ENCODE assay signal across 8 cellular contexts in the genomic region with DNA sequence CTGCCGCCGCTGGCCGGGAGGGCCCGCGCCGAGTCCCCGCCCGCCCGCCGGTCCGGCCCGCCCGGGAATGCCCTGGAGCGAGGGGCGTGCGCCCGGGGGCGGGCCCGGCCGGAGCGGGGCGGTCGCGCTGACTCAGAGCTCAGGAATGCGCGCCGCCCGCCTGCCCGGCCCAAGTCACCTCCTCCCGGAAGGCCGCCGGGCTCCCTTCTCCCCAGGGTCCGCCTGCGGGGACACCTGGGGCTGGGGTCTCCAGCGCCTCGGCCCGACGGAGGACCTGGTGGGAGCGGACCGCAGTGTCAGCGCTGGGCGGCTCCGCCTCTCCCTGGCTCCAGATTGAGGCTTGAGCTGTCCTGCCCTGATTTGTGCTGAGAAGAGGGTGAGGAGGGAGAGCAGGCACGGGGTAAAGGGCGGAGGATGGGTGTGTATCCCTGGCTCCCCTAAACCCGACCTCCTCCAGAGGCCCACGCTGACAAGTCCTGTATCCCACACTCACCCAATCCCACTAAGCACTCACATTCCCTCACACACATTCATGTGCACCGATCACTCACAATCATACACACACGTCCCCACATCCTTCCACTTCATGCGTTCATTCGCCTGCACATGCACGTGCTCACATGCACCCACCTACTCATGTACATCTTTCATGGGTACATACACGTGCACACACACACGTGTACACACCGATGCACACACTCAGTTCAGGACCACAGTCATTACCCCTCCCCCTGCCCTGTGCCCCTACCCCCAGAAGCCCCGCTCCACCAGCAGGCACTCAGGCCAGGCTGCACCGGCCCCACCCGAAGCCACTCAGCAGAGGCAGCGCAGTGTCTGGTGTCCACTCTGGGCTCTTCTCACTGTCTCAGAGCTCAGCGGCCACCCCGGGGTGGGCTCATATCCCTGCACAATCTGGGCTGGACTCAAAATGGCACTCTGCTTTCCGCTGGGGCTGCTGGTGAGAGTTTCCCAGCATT. TPM values are rescaled to one million over a fixed set of nuclear protein-coding genes. Genes with fewer than 3 reads are reported as not detected.
DNase-seq lines count a peak whose midpoint lies in the region; ATAC-seq and TF ChIP-seq lines count a peak whose summit lies in the region.

A gene with protein sequence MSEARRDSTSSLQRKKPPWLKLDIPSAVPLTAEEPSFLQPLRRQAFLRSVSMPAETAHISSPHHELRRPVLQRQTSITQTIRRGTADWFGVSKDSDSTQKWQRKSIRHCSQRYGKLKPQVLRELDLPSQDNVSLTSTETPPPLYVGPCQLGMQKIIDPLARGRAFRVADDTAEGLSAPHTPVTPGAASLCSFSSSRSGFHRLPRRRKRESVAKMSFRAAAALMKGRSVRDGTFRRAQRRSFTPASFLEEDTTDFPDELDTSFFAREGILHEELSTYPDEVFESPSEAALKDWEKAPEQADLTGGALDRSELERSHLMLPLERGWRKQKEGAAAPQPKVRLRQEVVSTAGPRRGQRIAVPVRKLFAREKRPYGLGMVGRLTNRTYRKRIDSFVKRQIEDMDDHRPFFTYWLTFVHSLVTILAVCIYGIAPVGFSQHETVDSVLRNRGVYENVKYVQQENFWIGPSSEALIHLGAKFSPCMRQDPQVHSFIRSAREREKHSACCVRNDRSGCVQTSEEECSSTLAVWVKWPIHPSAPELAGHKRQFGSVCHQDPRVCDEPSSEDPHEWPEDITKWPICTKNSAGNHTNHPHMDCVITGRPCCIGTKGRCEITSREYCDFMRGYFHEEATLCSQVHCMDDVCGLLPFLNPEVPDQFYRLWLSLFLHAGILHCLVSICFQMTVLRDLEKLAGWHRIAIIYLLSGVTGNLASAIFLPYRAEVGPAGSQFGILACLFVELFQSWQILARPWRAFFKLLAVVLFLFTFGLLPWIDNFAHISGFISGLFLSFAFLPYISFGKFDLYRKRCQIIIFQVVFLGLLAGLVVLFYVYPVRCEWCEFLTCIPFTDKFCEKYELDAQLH (minus strand): TSS at position 71 of the 977 bp plus-strand sequence. CDS start 7,616 bp downstream, outside the sequence.

- H3K36me3 ChIP-seq in MG63 (no peaks in the 10 kb centered on the region), skeletal muscle tissue (ENCODE audit: control insufficient read depth in 3 of 3, insufficient read depth in 3 of 3, low read length in 3 of 3) (no peaks in the 10 kb centered on the region)

- DNase-seq in Caki2 (ENCODE audit: low read depth): peak; percentile 56
- peak; percentile 70 for DNase-seq in MG63
- DNase-seq in MCF 10A (ENCODE audit: unreplicated experiment): peak; percentile 42
- peak; percentile 89 for DNase-seq in iPS-NIHi11 (ENCODE audit: low spot score)
- no peak for DNase-seq in OCI-M2 (lab: John Stamatoyannopoulos, UW; ENCODE audit: unreplicated experiment)

- H3K4me3 Mint-ChIP-seq in MCF 10A (ENCODE audit: unreplicated experiment): peak within 1 kb of the TSS; percentile 71

- intact Hi-C loops in MCF 10A (cut with micrococcal nuclease): no loop called here

- H3K9ac ChIP-seq in skeletal muscle tissue (ENCODE audit: low read depth in 1 of 3, low read length in 3 of 3): peak within 1 kb of the TSS; percentile 81 to 87 (median 85)

- ATAC-seq in GM18511 (IDR thresholded peaks at IDR 0.05; ENCODE audit: unreplicated experiment) (no peak), GM21825 (IDR thresholded peaks at IDR 0.05; ENCODE audit: unreplicated experiment) (no peak)

- POLR2A ChIA-PET in MCF 10A (lab: Yijun Ruan, JAX): interaction anchor here (0.6 to 2.4 kb wide), 7 partner anchors 10 to 352 kb away, joined by 3 to 10 read pairs (median 4); partner anchors contain the start of genes POLR3K and SNRNP25

- TF ChIP-seq CTCF in MCF 10A (IDR thresholded peaks at IDR 0.05; ENCODE audit: unreplicated experiment): no peak

- peak within 1 kb of the TSS; percentile 84 for H3K27ac ChIP-seq in skeletal muscle tissue (ENCODE audit: low read depth, low read length)

- H3K27me3 Mint-ChIP-seq in MCF 10A (ENCODE audit: insufficient read depth, unreplicated experiment): no peaks in the 10 kb centered on the region

- in situ Hi-C loops in Caki2 (cut with HindIII; ENCODE audit: low pct_unique_long_range_greater_than_20kb, low sequenced_read_pairs): no loop called here

- no peaks in the 10 kb centered on the region for H3K36me3 Mint-ChIP-seq in MCF 10A (ENCODE audit: insufficient read depth, unreplicated experiment)

- H3K27me3 ChIP-seq in MG63 (no peaks in the 10 kb centered on the region), skeletal muscle tissue (ENCODE audit: control insufficient read depth in 3 of 3, insufficient read depth in 3 of 3, low read length in 3 of 3) (no peaks in the 10 kb centered on the region)

- CTCF ChIA-PET in MCF 10A (lab: Yijun Ruan, JAX): interaction anchor here (4.9 kb wide), 1 partner anchor 23 kb away, joined by 56 read pairs; no protein-coding TSS in a partner anchor

- BruUV-seq in MCF 10A (replicated peaks; lab: Mats Ljungman, UMichigan): no TSS peak

- H3K4me3 ChIP-seq in MG63: peak within 1 kb of the TSS; percentile 87
- H3K4me3 ChIP-seq in skeletal muscle tissue (ENCODE audit: low read length in 3 of 3): peak within 1 kb of the TSS; percentile 71 to 81 (median 78)

- H3K4me1 Mint-ChIP-seq in MCF 10A (ENCODE audit: insufficient read depth, unreplicated experiment): peaks cover 24% of the 10 kb centered on the region

- H3K4me1 ChIP-seq in skeletal muscle tissue (ENCODE audit: control insufficient read depth in 3 of 3, insufficient read depth in 3 of 3, low read length in 3 of 3): peaks cover 83 to 88% (median 87%) of the 10 kb centered on the region in 3 donors

- peak within 1 kb of the TSS; percentile 62 for H3K27ac Mint-ChIP-seq in MCF 10A (ENCODE audit: low read depth, unreplicated experiment)

- no peaks in the 10 kb centered on the region for H3K9me3 ChIP-seq in MG63
- H3K9me3 ChIP-seq in skeletal muscle tissue (ENCODE audit: control insufficient read depth in 3 of 3, low read length in 3 of 3): no peaks in the 10 kb centered on the region

- no peaks in the 10 kb centered on the region for H3K9me3 Mint-ChIP-seq in MCF 10A (ENCODE audit: unreplicated experiment)

RNA-seq across cellular contexts. Expression of the gene that starts here (rescaled TPM):
- total RNA-seq in Caki2 (2014; rRNA removed; shearing (Covaris generic); ENCODE audit: low replicate concordance): 11.8 and 19.5 TPM in 2 replicates
- total RNA-seq in MG63 (2014; rRNA removed; shearing (Covaris generic); ENCODE audit: low replicate concordance): 4.2 and 12.0 TPM in 2 replicates
- total RNA-seq in MCF 10A (2022) (26.3 and 30.0 TPM in 2 replicates), skeletal muscle tissue (19.8 TPM)
